In genomic region chr5:67957374-67957773, GRCh38 we compare ENCODE assay signal across 26 cellular contexts.
DNase-seq lines count a peak whose midpoint lies in the region; ATAC-seq, FAIRE-seq and TF ChIP-seq lines count a peak whose summit lies in the region.
"Had no signal": no experiment of that assay in that cellular context is flagged by ENCODE, and none has a peak within 500 bp of the region (broad histone marks: within the 10 kb centered on the region; RNA-seq: fewer than 3 reads in every experiment).

No MANE protein-coding gene starts in this region.

- no peak overlapping the region for H3K27ac Mint-ChIP-seq in naive thymus-derived CD8-positive, alpha-beta T cell
- H3K27ac Mint-ChIP-seq: activated naive CD4-positive, alpha-beta T cell treated with anti-CD3 and anti-CD28 coated beads, Interleukin-2, amount 50 U/mL, for 72 hours; mesothelial cell of epicardium; stimulated activated naive B cell treated with anti-CD40 and anti-IgM and Interleukin-4, amounts not matched to agents 10 μg/mL and 1 μg/mL and 100 μg/mL, for 72 hours; T-helper 1 cell treated with Interleukin-12 subunit alpha and Interleukin-12 subunit beta and Interleukin-4 antibody, amounts not matched to agents 30 μg/mL and 1 μg/mL, for 36 hours had no signal

- DNase-seq in NCI-H146 treated with DMSO at 0.1 percent for 48 hours (lab: John Stamatoyannopoulos, UW; ENCODE audit: unreplicated experiment) (peak; percentile 57), K562 (ENCODE audit: extremely low read depth in 1 of 4, low spot score in 3 of 4) (peak in 1 of 4 experiments; percentile 41), islet precursor cell (peak; percentile 65), sciatic nerve (ENCODE audit: low spot score) (no peak), SJCRH30 (no peak)
- no peak for DNase-seq in naive thymus-derived CD8-positive, alpha-beta T cell
- DNase-seq: activated CD4-positive, alpha-beta T cell treated with anti-CD3 and anti-CD28 coated beads for 48 hours; activated CD8-positive, alpha-beta memory T cell treated with anti-CD3 and anti-CD28 coated beads for 24 hours; Caco-2; GF-D8; IMR-90; left lung; NCI-H1048; NCI-H187 treated with DMSO at 0.1 percent for 48 hours; NCI-H2171; occipital lobe; PC-3; SK-N-SH; stimulated activated naive B cell treated with anti-CD40 and anti-IgM and Interleukin-4, amounts not matched to agents 10 μg/mL and 1 μg/mL and 100 μg/mL, for 72 hours had no signal

- H3K4me1 Mint-ChIP-seq in naive thymus-derived CD8-positive, alpha-beta T cell, result no peaks in the 10 kb centered on the region
- H3K4me1 Mint-ChIP-seq: stimulated activated naive B cell treated with anti-CD40 and anti-IgM and Interleukin-4, amounts not matched to agents 10 μg/mL and 1 μg/mL and 100 μg/mL, for 72 hours had no signal

- H3K9ac ChIP-seq in K562 (ENCODE audit: insufficient read depth in 1 of 2, low read depth in 2 of 2, low read length in 2 of 2), result no peak overlapping the region
- H3K9ac ChIP-seq: SK-N-SH had no signal

- no peaks in the 10 kb centered on the region for H3K79me2 ChIP-seq in K562 (ENCODE audit: control insufficient read depth, insufficient read depth, low read length)

- TF ChIP-seq RAD21 in K562 (CRISPR knock-in tag; conservative IDR thresholded peaks at IDR 0.05 in 1 of 2, IDR thresholded peaks at IDR 0.05 in 1 of 2), result 0 out of 4 replicates have a peak, but pooled peaks of 1 of the 2 experiments have one; percentile 13

- H2AFZ ChIP-seq in K562 (ENCODE audit: low read depth, low read length), result peak overlapping the region; percentile 71

- H3K27ac ChIP-seq in K562 (ENCODE audit: extremely low read depth, low read depth, low read length) (peak overlapping the region; percentile 37; the same call in 1 of the 3 replicates), SJCRH30 (no peak overlapping the region)
- H3K27ac ChIP-seq: C4-2B, left lung, upper lobe of left lung had no signal

- FAIRE-seq in K562 (lab: Jason Lieb, UNC), result no peak
- FAIRE-seq: bronchial epithelial cell had no signal

- no peak; the same call in 2 of the 3 replicates for ATAC-seq in K562
- ATAC-seq in sciatic nerve, result peak; percentile 70
- no peak for ATAC-seq in naive thymus-derived CD8-positive, alpha-beta T cell
- no peak for ATAC-seq in HG02759 (IDR thresholded peaks at IDR 0.05; ENCODE audit: unreplicated experiment)
- ATAC-seq: activated naive CD4-positive, alpha-beta T cell treated with anti-CD3 and anti-CD28 coated beads, Interleukin-2, amount 50 U/mL, for 72 hours; left lung; PC-3; stimulated activated naive B cell treated with anti-CD40 and anti-IgM and Interleukin-4, amounts not matched to agents 10 μg/mL and 1 μg/mL and 100 μg/mL, for 72 hours had no signal

- H3K4me1 ChIP-seq in K562 (replicated peaks in 1 of 2; ENCODE audit: control insufficient read depth in 2 of 2, insufficient read depth in 2 of 2, low read length in 2 of 2), result no peaks in the 10 kb centered on the region; a peak in 1 of 5 replicates
- H3K4me1 ChIP-seq in SJCRH30, result no peaks in the 10 kb centered on the region
- H3K4me1 ChIP-seq: left lung, upper lobe of left lung had no signal

- BruUV-seq in K562 (replicated peaks; lab: Mats Ljungman, UMichigan), result no TSS peak

- in situ Hi-C loops in K562 (cut with MboI), result no loop called here

- H3K27me3 Mint-ChIP-seq in naive thymus-derived CD8-positive, alpha-beta T cell, result peaks cover 0 to 7% (median 2%) of the 10 kb centered on the region in 5 donors

- 1% methylated on average over 5 of the region's 6 CpGs for WGBS in K562 (ENCODE audit: insufficient coverage, low coverage, missing lambda C conversion rate)

- no peak for TF ChIP-seq CTCF in K562 (IDR thresholded peaks at IDR 0.05 in 2 of 3, conservative IDR thresholded peaks at IDR 0.05 in 1 of 3; ENCODE audit: insufficient read depth in 2 of 3, low read depth in 1 of 3, low read length in 3 of 3)

- H3K36me3 Mint-ChIP-seq in naive thymus-derived CD8-positive, alpha-beta T cell, result no peaks in the 10 kb centered on the region
- H3K36me3 Mint-ChIP-seq: activated naive CD4-positive, alpha-beta T cell treated with anti-CD3 and anti-CD28 coated beads, Interleukin-2, amount 50 U/mL, for 72 hours; mesothelial cell of epicardium; stimulated activated naive B cell treated with anti-CD40 and anti-IgM and Interleukin-4, amounts not matched to agents 10 μg/mL and 1 μg/mL and 100 μg/mL, for 72 hours had no signal

- H3K4me2 ChIP-seq in K562 (ENCODE audit: insufficient read depth, low read length), result peak overlapping the region; percentile 24; the same call in 1 of the 2 replicates
- H3K4me2 ChIP-seq: SK-N-SH had no signal

- H4K20me1 ChIP-seq in K562 (replicated peaks; ENCODE audit: control insufficient read depth, insufficient read depth, low read length), result no peaks in the 10 kb centered on the region

- CTCF ChIA-PET in K562 (lab: Yijun Ruan, JAX; ENCODE audit: low intra/inter-chr PET ratio), result no interaction called here

- H3K9me3 ChIP-seq in K562 (replicated peaks; ENCODE audit: control insufficient read depth, insufficient read depth, low read depth, low read length) (no peaks in the 10 kb centered on the region), SJCRH30 (replicated peaks) (no peaks in the 10 kb centered on the region)
- H3K9me3 ChIP-seq: Caco-2, left lung, SK-N-SH, upper lobe of left lung had no signal

- H3K36me3 ChIP-seq in K562 (ENCODE audit: control insufficient read depth, insufficient read depth, low read length) (no peaks in the 10 kb centered on the region), SJCRH30 (no peaks in the 10 kb centered on the region)
- H3K36me3 ChIP-seq: left lung, upper lobe of left lung had no signal

- H3K4me3 ChIP-seq in K562 (no peak overlapping the region), SJCRH30 (no peak overlapping the region)
- H3K4me3 ChIP-seq: left lung, upper lobe of left lung had no signal

- intact Hi-C loops in K562 (cut with micrococcal nuclease) (no loop called here), sciatic nerve (cut with DNase I) (no loop called here)

- POLR2A ChIA-PET in K562 (lab: Yijun Ruan, JAX), result interaction anchor here (0.8 to 0.9 kb wide), 2 partner anchors 11 to 24 kb away, joined by 3 read pairs; no protein-coding TSS in a partner anchor
- POLR2A ChIA-PET in naive thymus-derived CD8-positive, alpha-beta T cell (lab: Charles Lee), result no interaction called here

- no peak overlapping the region for H3K4me3 Mint-ChIP-seq in naive thymus-derived CD8-positive, alpha-beta T cell
- H3K4me3 Mint-ChIP-seq: mesothelial cell of epicardium; stimulated activated naive B cell treated with anti-CD40 and anti-IgM and Interleukin-4, amounts not matched to agents 10 μg/mL and 1 μg/mL and 100 μg/mL, for 72 hours; T-helper 1 cell treated with Interleukin-12 subunit alpha and Interleukin-12 subunit beta and Interleukin-4 antibody, amounts not matched to agents 30 μg/mL and 1 μg/mL, for 36 hours had no signal

- TF ChIP-seq EP300 in K562 (IDR thresholded peaks at IDR 0.05; ENCODE audit: low read length), result no peak

- no peaks in the 10 kb centered on the region for H3K9me3 Mint-ChIP-seq in naive thymus-derived CD8-positive, alpha-beta T cell
- H3K9me3 Mint-ChIP-seq: activated naive CD4-positive, alpha-beta T cell treated with anti-CD3 and anti-CD28 coated beads, Interleukin-2, amount 50 U/mL, for 72 hours; stimulated activated naive B cell treated with anti-CD40 and anti-IgM and Interleukin-4, amounts not matched to agents 10 μg/mL and 1 μg/mL and 100 μg/mL, for 72 hours; T-helper 1 cell treated with Interleukin-12 subunit alpha and Interleukin-12 subunit beta and Interleukin-4 antibody, amounts not matched to agents 30 μg/mL and 1 μg/mL, for 36 hours had no signal

- H3K27me3 ChIP-seq in K562 (ENCODE audit: control insufficient read depth in 2 of 2, insufficient read depth in 2 of 2, low read length in 2 of 2) (no peaks in the 10 kb centered on the region; a peak in 1 of 5 replicates), SJCRH30 (0 out of 2 replicates have a peak, but pooled peaks cover 3% of the 10 kb centered on the region)
- H3K27me3 ChIP-seq: left lung, upper lobe of left lung had no signal

- TF ChIP-seq POLR2A in K562 (conservative IDR thresholded peaks at IDR 0.05), result no peak

- H3K9me1 ChIP-seq in K562 (ENCODE audit: control insufficient read depth, insufficient read depth, low read length), result no peaks in the 10 kb centered on the region

TF ChIP-seq in K562, 482 proteins besides CTCF, POLR2A, EP300 and RAD21 (continues in another document):
- TF ChIP-seq ZNF184 (CRISPR knock-in tag; IDR thresholded peaks at IDR 0.05) (no peak), ZBTB9 (CRISPR knock-in tag; IDR thresholded peaks at IDR 0.05) (0 out of 2 replicates have a peak, but pooled peaks have one; percentile 9), POLR3A (IDR thresholded peaks at IDR 0.05; ENCODE audit: borderline replicate concordance, extremely low read depth, insufficient read depth, insufficient read length) (no peak), NR0B1 (IDR thresholded peaks at IDR 0.05; ENCODE audit: partially characterized antibody) (no peak), MAFK (IDR thresholded peaks at IDR 0.05; ENCODE audit: low read length) (no peak)

Comparison
In these comparisons a context has a peak if more than half of its experiments do, and no peak if none do; other contexts are left out.
1. DNase-seq: peak in NCI-H146 treated with DMSO at 0.1 percent for 48 hours (single experiment) and islet precursor cell (single experiment); none in sciatic nerve (single experiment), naive thymus-derived CD8-positive, alpha-beta T cell (0 of 10) and SJCRH30 (0 of 2).